Comparison of ENCODE assay signal across 1 cellular context in the genomic region with DNA sequence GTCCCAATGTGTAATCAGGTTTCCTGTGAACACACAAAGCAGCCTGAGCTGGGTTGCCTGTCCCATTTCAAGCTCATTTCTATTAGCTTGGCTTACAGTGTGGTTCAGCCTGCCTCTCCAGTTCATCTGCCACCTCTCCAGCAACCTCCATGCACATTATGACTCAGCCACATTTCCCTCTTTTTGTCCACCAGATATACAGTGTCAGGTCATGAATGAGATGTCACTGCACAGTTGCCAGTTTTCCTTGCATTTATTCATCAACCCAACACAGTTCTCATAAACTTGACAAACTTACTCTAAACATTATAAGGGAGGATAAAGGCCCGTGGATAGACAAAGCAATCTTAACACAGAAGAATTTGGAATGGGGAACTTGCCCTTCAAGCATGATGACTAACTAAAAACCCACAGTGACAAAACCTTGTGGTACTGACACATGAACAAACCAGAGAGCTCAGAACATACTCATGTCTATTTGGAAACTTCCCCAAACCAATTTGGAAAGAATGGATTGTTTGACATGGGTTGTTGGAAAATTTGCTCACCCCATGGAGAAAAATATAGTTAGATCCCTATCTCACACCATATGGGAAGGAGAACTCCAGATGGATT.
TF ChIP-seq lines count a peak whose summit lies in the region.

No MANE protein-coding gene starts in this region.

TF ChIP-seq in endothelial cell of umbilical vein, 7 proteins besides CTCF, POLR2A, EP300 and RAD21:
- TF ChIP-seq FOS (IDR thresholded peaks at IDR 0.05; ENCODE audit: borderline replicate concordance, insufficient read depth, low read length) (no peak), JUN (IDR thresholded peaks at IDR 0.05; ENCODE audit: borderline replicate concordance, insufficient read depth, insufficient read length, low read depth) (no peak), POLR2AphosphoS5 (IDR thresholded peaks at IDR 0.05; ENCODE audit: insufficient read depth, low read depth, low read length) (no peak), EZH2 (IDR thresholded peaks at IDR 0.05; ENCODE audit: borderline replicate concordance, low read depth, low read length, severe bottlenecking) (no peak), GATA2 (IDR thresholded peaks at IDR 0.05; ENCODE audit: insufficient read depth, insufficient read length, low read depth, low read length) (no peak), MYC (IDR thresholded peaks at IDR 0.05; ENCODE audit: low read depth, low read length) (no peak)
- TF ChIP-seq, protein P1, sequence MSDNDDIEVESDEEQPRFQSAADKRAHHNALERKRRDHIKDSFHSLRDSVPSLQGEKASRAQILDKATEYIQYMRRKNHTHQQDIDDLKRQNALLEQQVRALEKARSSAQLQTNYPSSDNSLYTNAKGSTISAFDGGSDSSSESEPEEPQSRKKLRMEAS (IDR thresholded peaks at IDR 0.05; ENCODE audit: insufficient read depth, insufficient read length), result no peak
